Comparison of ENCODE assay signal across 2 cellular contexts in the genomic region with DNA sequence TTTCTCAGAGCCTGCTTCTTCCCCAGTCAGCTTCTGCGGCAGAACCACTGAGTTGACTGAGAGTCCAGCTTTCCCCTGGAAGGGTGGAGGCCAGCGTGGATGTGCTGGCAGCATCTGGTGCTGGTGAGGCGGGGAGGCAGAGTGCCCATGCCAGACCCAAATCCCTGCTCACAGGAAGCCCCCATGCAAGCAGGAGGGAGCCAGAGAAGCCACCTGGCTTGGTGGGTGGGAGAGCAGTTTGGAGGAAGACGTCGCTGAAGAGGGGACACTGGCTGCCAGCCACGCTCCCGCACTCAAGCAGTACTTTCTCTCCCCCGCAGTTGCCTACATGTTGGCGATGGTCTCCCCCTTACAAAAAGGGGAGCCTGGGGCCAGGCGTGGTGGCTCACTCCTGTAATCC.
TF ChIP-seq lines count a peak whose summit lies in the region.

No MANE protein-coding gene starts in this region.

TF ChIP-seq in SK-N-SH, 30 proteins besides CTCF, POLR2A, EP300 and RAD21:
- TF ChIP-seq MXI1 (IDR thresholded peaks at IDR 0.05; ENCODE audit: low read depth, low read length) (no peak), NFIC (IDR thresholded peaks at IDR 0.05; ENCODE audit: borderline replicate concordance) (no peak), YY1 (IDR thresholded peaks at IDR 0.05; ENCODE audit: low read depth) (no peak), CHD2 (IDR thresholded peaks at IDR 0.05; ENCODE audit: low read length, partially characterized antibody) (no peak), RXRA (IDR thresholded peaks at IDR 0.05; ENCODE audit: borderline replicate concordance, low read depth) (no peak), EZH2phosphoT487 (IDR thresholded peaks at IDR 0.05; ENCODE audit: borderline replicate concordance, low read depth) (no peak), FOXJ3 (CRISPR knock-in tag; IDR thresholded peaks at IDR 0.05) (no peak), NRF1 (IDR thresholded peaks at IDR 0.05; ENCODE audit: low read depth, low read length) (no peak), SMC3 (IDR thresholded peaks at IDR 0.05; ENCODE audit: low read depth, low read length) (no peak), GATA2 (CRISPR knock-in tag; IDR thresholded peaks at IDR 0.05) (no peak), MEF2A (IDR thresholded peaks at IDR 0.05; ENCODE audit: borderline replicate concordance, low read depth) (no peak), JUND (IDR thresholded peaks at IDR 0.05) (no peak)
- TF ChIP-seq, protein P1, sequence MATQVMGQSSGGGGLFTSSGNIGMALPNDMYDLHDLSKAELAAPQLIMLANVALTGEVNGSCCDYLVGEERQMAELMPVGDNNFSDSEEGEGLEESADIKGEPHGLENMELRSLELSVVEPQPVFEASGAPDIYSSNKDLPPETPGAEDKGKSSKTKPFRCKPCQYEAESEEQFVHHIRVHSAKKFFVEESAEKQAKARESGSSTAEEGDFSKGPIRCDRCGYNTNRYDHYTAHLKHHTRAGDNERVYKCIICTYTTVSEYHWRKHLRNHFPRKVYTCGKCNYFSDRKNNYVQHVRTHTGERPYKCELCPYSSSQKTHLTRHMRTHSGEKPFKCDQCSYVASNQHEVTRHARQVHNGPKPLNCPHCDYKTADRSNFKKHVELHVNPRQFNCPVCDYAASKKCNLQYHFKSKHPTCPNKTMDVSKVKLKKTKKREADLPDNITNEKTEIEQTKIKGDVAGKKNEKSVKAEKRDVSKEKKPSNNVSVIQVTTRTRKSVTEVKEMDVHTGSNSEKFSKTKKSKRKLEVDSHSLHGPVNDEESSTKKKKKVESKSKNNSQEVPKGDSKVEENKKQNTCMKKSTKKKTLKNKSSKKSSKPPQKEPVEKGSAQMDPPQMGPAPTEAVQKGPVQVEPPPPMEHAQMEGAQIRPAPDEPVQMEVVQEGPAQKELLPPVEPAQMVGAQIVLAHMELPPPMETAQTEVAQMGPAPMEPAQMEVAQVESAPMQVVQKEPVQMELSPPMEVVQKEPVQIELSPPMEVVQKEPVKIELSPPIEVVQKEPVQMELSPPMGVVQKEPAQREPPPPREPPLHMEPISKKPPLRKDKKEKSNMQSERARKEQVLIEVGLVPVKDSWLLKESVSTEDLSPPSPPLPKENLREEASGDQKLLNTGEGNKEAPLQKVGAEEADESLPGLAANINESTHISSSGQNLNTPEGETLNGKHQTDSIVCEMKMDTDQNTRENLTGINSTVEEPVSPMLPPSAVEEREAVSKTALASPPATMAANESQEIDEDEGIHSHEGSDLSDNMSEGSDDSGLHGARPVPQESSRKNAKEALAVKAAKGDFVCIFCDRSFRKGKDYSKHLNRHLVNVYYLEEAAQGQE (IDR thresholded peaks at IDR 0.05; ENCODE audit: low read depth, low read length), result no peak
- TF ChIP-seq, protein P2, sequence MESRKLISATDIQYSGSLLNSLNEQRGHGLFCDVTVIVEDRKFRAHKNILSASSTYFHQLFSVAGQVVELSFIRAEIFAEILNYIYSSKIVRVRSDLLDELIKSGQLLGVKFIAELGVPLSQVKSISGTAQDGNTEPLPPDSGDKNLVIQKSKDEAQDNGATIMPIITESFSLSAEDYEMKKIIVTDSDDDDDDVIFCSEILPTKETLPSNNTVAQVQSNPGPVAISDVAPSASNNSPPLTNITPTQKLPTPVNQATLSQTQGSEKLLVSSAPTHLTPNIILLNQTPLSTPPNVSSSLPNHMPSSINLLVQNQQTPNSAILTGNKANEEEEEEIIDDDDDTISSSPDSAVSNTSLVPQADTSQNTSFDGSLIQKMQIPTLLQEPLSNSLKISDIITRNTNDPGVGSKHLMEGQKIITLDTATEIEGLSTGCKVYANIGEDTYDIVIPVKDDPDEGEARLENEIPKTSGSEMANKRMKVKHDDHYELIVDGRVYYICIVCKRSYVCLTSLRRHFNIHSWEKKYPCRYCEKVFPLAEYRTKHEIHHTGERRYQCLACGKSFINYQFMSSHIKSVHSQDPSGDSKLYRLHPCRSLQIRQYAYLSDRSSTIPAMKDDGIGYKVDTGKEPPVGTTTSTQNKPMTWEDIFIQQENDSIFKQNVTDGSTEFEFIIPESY (IDR thresholded peaks at IDR 0.05; ENCODE audit: borderline replicate concordance, low read depth), result no peak
- TF ChIP-seq, protein P3, sequence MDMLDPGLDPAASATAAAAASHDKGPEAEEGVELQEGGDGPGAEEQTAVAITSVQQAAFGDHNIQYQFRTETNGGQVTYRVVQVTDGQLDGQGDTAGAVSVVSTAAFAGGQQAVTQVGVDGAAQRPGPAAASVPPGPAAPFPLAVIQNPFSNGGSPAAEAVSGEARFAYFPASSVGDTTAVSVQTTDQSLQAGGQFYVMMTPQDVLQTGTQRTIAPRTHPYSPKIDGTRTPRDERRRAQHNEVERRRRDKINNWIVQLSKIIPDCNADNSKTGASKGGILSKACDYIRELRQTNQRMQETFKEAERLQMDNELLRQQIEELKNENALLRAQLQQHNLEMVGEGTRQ (IDR thresholded peaks at IDR 0.05; ENCODE audit: borderline replicate concordance, low read depth, low read length), result no peak

TF ChIP-seq in SK-N-SH treated with all-trans-retinoic acid at 6 μM for 48 hours, 23 proteins besides CTCF, POLR2A, EP300 and RAD21:
- TF ChIP-seq ZNF70 (CRISPR knock-in tag; IDR thresholded peaks at IDR 0.05) (no peak), PPARA (CRISPR knock-in tag; IDR thresholded peaks at IDR 0.05; ENCODE audit: borderline replicate concordance) (no peak), ZC3H10 (CRISPR knock-in tag; IDR thresholded peaks at IDR 0.05) (no peak), ZFP30 (CRISPR knock-in tag; IDR thresholded peaks at IDR 0.05) (no peak), OSR1 (CRISPR knock-in tag; IDR thresholded peaks at IDR 0.05) (no peak), ZNF8 (CRISPR knock-in tag; IDR thresholded peaks at IDR 0.05) (no peak), ARNTL (CRISPR knock-in tag; IDR thresholded peaks at IDR 0.05; ENCODE audit: borderline replicate concordance, low read depth) (no peak), ZFP3 (CRISPR knock-in tag; IDR thresholded peaks at IDR 0.05) (no peak), ZNF565 (CRISPR knock-in tag; conservative IDR thresholded peaks at IDR 0.05; ENCODE audit: low read depth) (no peak), ISL1 (CRISPR knock-in tag; IDR thresholded peaks at IDR 0.05) (no peak), TOX (CRISPR knock-in tag; IDR thresholded peaks at IDR 0.05; ENCODE audit: borderline replicate concordance) (no peak), SNAI2 (CRISPR knock-in tag; IDR thresholded peaks at IDR 0.05) (no peak), TCF4 (CRISPR knock-in tag; IDR thresholded peaks at IDR 0.05; ENCODE audit: borderline replicate concordance) (no peak), GLIS3 (CRISPR knock-in tag; IDR thresholded peaks at IDR 0.05) (no peak)
- TF ChIP-seq, protein P4, sequence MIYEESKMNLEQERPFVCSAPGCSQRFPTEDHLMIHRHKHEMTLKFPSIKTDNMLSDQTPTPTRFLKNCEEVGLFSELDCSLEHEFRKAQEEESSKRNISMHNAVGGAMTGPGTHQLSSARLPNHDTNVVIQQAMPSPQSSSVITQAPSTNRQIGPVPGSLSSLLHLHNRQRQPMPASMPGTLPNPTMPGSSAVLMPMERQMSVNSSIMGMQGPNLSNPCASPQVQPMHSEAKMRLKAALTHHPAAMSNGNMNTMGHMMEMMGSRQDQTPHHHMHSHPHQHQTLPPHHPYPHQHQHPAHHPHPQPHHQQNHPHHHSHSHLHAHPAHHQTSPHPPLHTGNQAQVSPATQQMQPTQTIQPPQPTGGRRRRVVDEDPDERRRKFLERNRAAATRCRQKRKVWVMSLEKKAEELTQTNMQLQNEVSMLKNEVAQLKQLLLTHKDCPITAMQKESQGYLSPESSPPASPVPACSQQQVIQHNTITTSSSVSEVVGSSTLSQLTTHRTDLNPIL (CRISPR knock-in tag; IDR thresholded peaks at IDR 0.05; ENCODE audit: low read depth), result no peak
- TF ChIP-seq, protein P5, sequence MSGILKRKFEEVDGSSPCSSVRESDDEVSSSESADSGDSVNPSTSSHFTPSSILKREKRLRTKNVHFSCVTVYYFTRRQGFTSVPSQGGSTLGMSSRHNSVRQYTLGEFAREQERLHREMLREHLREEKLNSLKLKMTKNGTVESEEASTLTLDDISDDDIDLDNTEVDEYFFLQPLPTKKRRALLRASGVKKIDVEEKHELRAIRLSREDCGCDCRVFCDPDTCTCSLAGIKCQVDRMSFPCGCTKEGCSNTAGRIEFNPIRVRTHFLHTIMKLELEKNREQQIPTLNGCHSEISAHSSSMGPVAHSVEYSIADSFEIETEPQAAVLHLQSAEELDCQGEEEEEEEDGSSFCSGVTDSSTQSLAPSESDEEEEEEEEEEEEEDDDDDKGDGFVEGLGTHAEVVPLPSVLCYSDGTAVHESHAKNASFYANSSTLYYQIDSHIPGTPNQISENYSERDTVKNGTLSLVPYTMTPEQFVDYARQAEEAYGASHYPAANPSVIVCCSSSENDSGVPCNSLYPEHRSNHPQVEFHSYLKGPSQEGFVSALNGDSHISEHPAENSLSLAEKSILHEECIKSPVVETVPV (CRISPR knock-in tag; IDR thresholded peaks at IDR 0.05), result no peak
- TF ChIP-seq, protein P6, sequence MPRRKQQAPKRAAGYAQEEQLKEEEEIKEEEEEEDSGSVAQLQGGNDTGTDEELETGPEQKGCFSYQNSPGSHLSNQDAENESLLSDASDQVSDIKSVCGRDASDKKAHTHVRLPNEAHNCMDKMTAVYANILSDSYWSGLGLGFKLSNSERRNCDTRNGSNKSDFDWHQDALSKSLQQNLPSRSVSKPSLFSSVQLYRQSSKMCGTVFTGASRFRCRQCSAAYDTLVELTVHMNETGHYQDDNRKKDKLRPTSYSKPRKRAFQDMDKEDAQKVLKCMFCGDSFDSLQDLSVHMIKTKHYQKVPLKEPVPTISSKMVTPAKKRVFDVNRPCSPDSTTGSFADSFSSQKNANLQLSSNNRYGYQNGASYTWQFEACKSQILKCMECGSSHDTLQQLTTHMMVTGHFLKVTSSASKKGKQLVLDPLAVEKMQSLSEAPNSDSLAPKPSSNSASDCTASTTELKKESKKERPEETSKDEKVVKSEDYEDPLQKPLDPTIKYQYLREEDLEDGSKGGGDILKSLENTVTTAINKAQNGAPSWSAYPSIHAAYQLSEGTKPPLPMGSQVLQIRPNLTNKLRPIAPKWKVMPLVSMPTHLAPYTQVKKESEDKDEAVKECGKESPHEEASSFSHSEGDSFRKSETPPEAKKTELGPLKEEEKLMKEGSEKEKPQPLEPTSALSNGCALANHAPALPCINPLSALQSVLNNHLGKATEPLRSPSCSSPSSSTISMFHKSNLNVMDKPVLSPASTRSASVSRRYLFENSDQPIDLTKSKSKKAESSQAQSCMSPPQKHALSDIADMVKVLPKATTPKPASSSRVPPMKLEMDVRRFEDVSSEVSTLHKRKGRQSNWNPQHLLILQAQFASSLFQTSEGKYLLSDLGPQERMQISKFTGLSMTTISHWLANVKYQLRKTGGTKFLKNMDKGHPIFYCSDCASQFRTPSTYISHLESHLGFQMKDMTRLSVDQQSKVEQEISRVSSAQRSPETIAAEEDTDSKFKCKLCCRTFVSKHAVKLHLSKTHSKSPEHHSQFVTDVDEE (CRISPR knock-in tag; IDR thresholded peaks at IDR 0.05), result no peak
